17 cellular contexts compared by ENCODE assay signal in the genomic region with DNA sequence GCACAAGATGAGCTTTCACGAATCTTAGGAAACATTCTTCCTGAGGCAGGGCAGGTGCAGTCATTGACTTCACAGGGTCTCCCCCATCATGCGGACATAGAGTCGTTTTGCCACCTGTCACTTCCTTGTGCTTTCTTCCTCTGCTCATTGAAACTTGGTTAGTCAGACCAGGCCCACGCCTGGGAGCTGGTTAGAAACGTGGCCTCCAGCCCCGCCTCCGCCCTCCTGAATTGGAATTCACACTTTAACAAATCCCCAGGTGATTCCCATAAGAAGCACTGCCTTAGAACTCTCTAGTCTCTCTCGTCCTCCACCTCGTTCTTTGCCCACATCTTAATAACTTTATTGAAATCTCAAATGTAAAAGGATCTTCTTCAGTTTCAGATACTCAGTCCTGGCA.
DNase-seq lines count a peak whose midpoint lies in the region; ATAC-seq and TF ChIP-seq lines count a peak whose summit lies in the region.
"Had no signal": no experiment of that assay in that cellular context is flagged by ENCODE, and none has a peak within 500 bp of the region (broad histone marks: within the 10 kb centered on the region; RNA-seq: fewer than 3 reads in every experiment).

No MANE protein-coding gene starts in this region.

- H3K9me3 Mint-ChIP-seq in endodermal cell, result no peaks in the 10 kb centered on the region
- no peaks in the 10 kb centered on the region for H3K9me3 Mint-ChIP-seq in type B pancreatic cell
- H3K9me3 Mint-ChIP-seq in naive thymus-derived CD8-positive, alpha-beta T cell, result peaks cover 0 to 3% (median 0%) of the 10 kb centered on the region in 9 donors
- H3K9me3 Mint-ChIP-seq: HFFc6 had no signal

- POLR2A ChIA-PET in naive thymus-derived CD8-positive, alpha-beta T cell (lab: Charles Lee), result no interaction called here

- H3K4me1 ChIP-seq in endodermal cell (ENCODE audit: control insufficient read depth, insufficient read depth, low read length) (peaks cover 10% of the 10 kb centered on the region), mesendoderm (ENCODE audit: control insufficient read depth, low read depth, low read length) (peaks cover 11% of the 10 kb centered on the region)
- H3K4me1 ChIP-seq: BLaER1, Caco-2 had no signal

- no peak overlapping the region for H2AK5ac ChIP-seq in mesendoderm (ENCODE audit: low read length)

- H3K36me3 ChIP-seq in endodermal cell (ENCODE audit: control insufficient read depth, insufficient read depth, low read length) (no peaks in the 10 kb centered on the region), mesendoderm (ENCODE audit: control insufficient read depth, insufficient read depth, low read length) (no peaks in the 10 kb centered on the region)
- H3K36me3 ChIP-seq: BLaER1 had no signal

- no peak overlapping the region for H4K8ac ChIP-seq in mesendoderm (ENCODE audit: low read depth, low read length)

- H2BK120ac ChIP-seq in mesendoderm (ENCODE audit: low read depth, low read length), result no peak overlapping the region

- H3K4me3 ChIP-seq in GM12865 (ENCODE audit: low read depth, low read length), result no peak overlapping the region
- H3K4me3 ChIP-seq in endodermal cell (ENCODE audit: low read length), result no peak overlapping the region
- H3K4me3 ChIP-seq in mesendoderm (ENCODE audit: low read length), result no peak overlapping the region
- H3K4me3 ChIP-seq: BLaER1, GM12878 had no signal

- no peaks in the 10 kb centered on the region for H3K79me2 ChIP-seq in mesendoderm (ENCODE audit: control insufficient read depth, insufficient read depth, low read length)

- no peak overlapping the region for H2BK15ac ChIP-seq in mesendoderm (replicated peaks; ENCODE audit: low read depth)

- peak overlapping the region; percentile 76 for H3K27ac Mint-ChIP-seq in endodermal cell
- peak overlapping the region; percentile 46 for H3K27ac Mint-ChIP-seq in type B pancreatic cell
- no peak overlapping the region for H3K27ac Mint-ChIP-seq in naive thymus-derived CD8-positive, alpha-beta T cell
- H3K27ac Mint-ChIP-seq: CD8-positive, alpha-beta memory T cell; HFFc6 had no signal

- DNase-seq in GM12865 (ENCODE audit: low read depth), result peak; percentile 11
- peak; percentile 88 for DNase-seq in endodermal cell
- peak; percentile 76 for DNase-seq in mesendoderm
- DNase-seq in type B pancreatic cell (ENCODE audit: extremely low spot score, unreplicated experiment), result no peak
- DNase-seq in SIG-M5 treated with dmso at 0.1 percent for 504 hours (lab: John Stamatoyannopoulos, UW; ENCODE audit: unreplicated experiment), result no peak
- no peak for DNase-seq in naive thymus-derived CD8-positive, alpha-beta T cell
- DNase-seq: 8988T; AML-193; Caco-2; CD8-positive, alpha-beta memory T cell; DMS53; HCEC 1CT; HFFc6; KBM-7 had no signal

- H3K36me3 Mint-ChIP-seq in endodermal cell (ENCODE audit: low read depth) (no peaks in the 10 kb centered on the region), type B pancreatic cell (no peaks in the 10 kb centered on the region)
- H3K36me3 Mint-ChIP-seq in naive thymus-derived CD8-positive, alpha-beta T cell, result no peaks in the 10 kb centered on the region
- H3K36me3 Mint-ChIP-seq: CD8-positive, alpha-beta memory T cell had no signal

- no peak overlapping the region for H3K18ac ChIP-seq in mesendoderm (ENCODE audit: low read length)

- no peak overlapping the region for H3K56ac ChIP-seq in mesendoderm (ENCODE audit: low read length)

- H3K27me3 ChIP-seq in endodermal cell (ENCODE audit: control insufficient read depth, insufficient read depth, low read length, poor library complexity, severe bottlenecking), result no peaks in the 10 kb centered on the region
- no peaks in the 10 kb centered on the region for H3K27me3 ChIP-seq in mesendoderm (ENCODE audit: insufficient read depth, low read length, poor library complexity)
- H3K27me3 ChIP-seq: BLaER1 had no signal

- H3K9me3 ChIP-seq in endodermal cell (ENCODE audit: control insufficient read depth, low read length), result no peaks in the 10 kb centered on the region
- H3K9me3 ChIP-seq: BLaER1, Caco-2 had no signal

- H3K4me1 Mint-ChIP-seq in endodermal cell (peaks cover 56% of the 10 kb centered on the region), type B pancreatic cell (ENCODE audit: unreplicated experiment) (peaks cover 9% of the 10 kb centered on the region)
- no peaks in the 10 kb centered on the region for H3K4me1 Mint-ChIP-seq in naive thymus-derived CD8-positive, alpha-beta T cell
- H3K4me1 Mint-ChIP-seq: CD8-positive, alpha-beta memory T cell had no signal

- H3K23ac ChIP-seq in mesendoderm (ENCODE audit: low read length), result no peak overlapping the region

- 61 to 74% methylated on average over 9 of the region's 9 CpGs for WGBS in endodermal cell (ENCODE audit: insufficient coverage in 1 of 2, insufficient read length in 1 of 2), 2 experiments
- WGBS in mesendoderm (ENCODE audit: extremely low coverage, insufficient coverage, low lambda C conversion rate), result no CpG with 5 or more reads among the region's 9 CpGs

- H3K4me3 Mint-ChIP-seq in endodermal cell (no peak overlapping the region), type B pancreatic cell (no peak overlapping the region)
- no peak overlapping the region for H3K4me3 Mint-ChIP-seq in naive thymus-derived CD8-positive, alpha-beta T cell
- H3K4me3 Mint-ChIP-seq: CD8-positive, alpha-beta memory T cell; HFFc6 had no signal

- no peak overlapping the region for H4K5ac ChIP-seq in mesendoderm (ENCODE audit: low read length)

- no peak for ATAC-seq in naive thymus-derived CD8-positive, alpha-beta T cell
- no peak for ATAC-seq in HG03039 (IDR thresholded peaks at IDR 0.05; ENCODE audit: unreplicated experiment)
- ATAC-seq: GM12878 had no signal

- H3K27ac ChIP-seq in endodermal cell (ENCODE audit: low read depth, low read length) (no peak overlapping the region), mesendoderm (ENCODE audit: low read depth, low read length) (no peak overlapping the region)
- H3K27ac ChIP-seq: BLaER1 had no signal

- no peak overlapping the region for H3K4me2 ChIP-seq in mesendoderm (ENCODE audit: low read length)
- H3K4me2 ChIP-seq: BLaER1 had no signal

- H2BK5ac ChIP-seq in mesendoderm (ENCODE audit: low read length), result no peak overlapping the region

- H3K9ac ChIP-seq in endodermal cell (ENCODE audit: extremely low read depth, low read length, poor library complexity, severe bottlenecking) (no peak overlapping the region), mesendoderm (ENCODE audit: low read length) (no peak overlapping the region)
- H3K9ac ChIP-seq: BLaER1 had no signal

- TF ChIP-seq CTCF in GM12865 (IDR thresholded peaks at IDR 0.05; ENCODE audit: insufficient read depth, low read depth, low read length, missing control alignments) (no peak), endodermal cell (conservative IDR thresholded peaks at IDR 0.05) (no peak), type B pancreatic cell (conservative IDR thresholded peaks at IDR 0.05) (no peak)

- no peaks in the 10 kb centered on the region for H3K79me1 ChIP-seq in mesendoderm (ENCODE audit: low read length)

- peaks cover 3% of the 10 kb centered on the region for H3K27me3 Mint-ChIP-seq in endodermal cell (ENCODE audit: insufficient read depth)
- peaks cover 31% of the 10 kb centered on the region for H3K27me3 Mint-ChIP-seq in type B pancreatic cell
- H3K27me3 Mint-ChIP-seq in naive thymus-derived CD8-positive, alpha-beta T cell, result peaks cover 0 to 23% (median 0%) of the 10 kb centered on the region in 5 donors

- H3K4ac ChIP-seq in mesendoderm (ENCODE audit: low read depth, low read length), result no peak overlapping the region

Comparison
In these comparisons a context has a peak if more than half of its experiments do, and no peak if none do; other contexts are left out.
1. DNase-seq: peak in GM12865 (single experiment), endodermal cell (single experiment) and mesendoderm (single experiment); none in type B pancreatic cell (single experiment), SIG-M5 treated with dmso at 0.1 percent for 504 hours (single experiment) and naive thymus-derived CD8-positive, alpha-beta T cell (0 of 10).
2. H3K27ac Mint-ChIP-seq: peak in endodermal cell (single experiment) and type B pancreatic cell (single experiment); none in naive thymus-derived CD8-positive, alpha-beta T cell (0 of 10).